In genomic region chr11:113595810-113596594, GRCh38 we compare ENCODE assay signal across 39 cellular contexts.
"Had no signal": no experiment of that assay in that cellular context is flagged by ENCODE, and none has a peak within 500 bp of the region (broad histone marks: within the 10 kb centered on the region; RNA-seq: fewer than 3 reads in every experiment).

No MANE protein-coding gene starts in this region.

- H3K4me3 ChIP-seq: adrenal gland, ascending aorta, body of pancreas, breast epithelium, cardiac muscle cell had no signal

- H3K9me3 ChIP-seq: adrenal gland, ascending aorta, body of pancreas had no signal

- H3K4me3 Mint-ChIP-seq: activated naive CD4-positive, alpha-beta T cell treated with anti-CD3 and anti-CD28 coated beads for 36 hours; activated naive CD4-positive, alpha-beta T cell treated with anti-CD3 and anti-CD28 coated beads, Interleukin-2, amount 10 ng/mL, durations not matched to agents 7 days and 5 days; activated naive CD4-positive, alpha-beta T cell treated with anti-CD3 and anti-CD28 coated beads, Interleukin-2, amount 50 U/mL, for 24 hours; activated naive CD8-positive, alpha-beta T cell; activated naive CD8-positive, alpha-beta T cell treated with anti-CD3 and anti-CD28 coated beads for 36 hours; activated naive CD8-positive, alpha-beta T cell treated with anti-CD3 and anti-CD28 coated beads, Interleukin-2, amount 10 ng/mL, durations not matched to agents 7 days and 5 days; activated naive CD8-positive, alpha-beta T cell treated with anti-CD3 and anti-CD28 coated beads, Interleukin-2, amount 50 U/mL, for 24 hours; activated T-cell treated with anti-CD3 and anti-CD28 coated beads, Interleukin-2, amount 50 U/mL, for 24 hours; activated T-cell treated with anti-CD3 and anti-CD28 coated beads, Interleukin-2, amount 50 U/mL, for 4 hours; activated T-cell treated with anti-CD3 and anti-CD28 coated beads, Interleukin-2, amount 50 U/mL, for 72 hours; activated T-helper 1 cell treated with anti-CD3 and anti-CD28 coated beads, Interleukin-12 subunit alpha, Interleukin-12 subunit beta, Interleukin-2, Interleukin-4 antibody, amounts not matched to agents 30 ng/mL and 10 ng/mL and 1 ng/mL, durations not matched to agents 14 hours and 24 hours and 36 hours; activated T-helper 17 cell treated with anti-CD3 and anti-CD28 coated beads, Interleukin-2, amount 50 U/mL, for 72 hours; brain; central memory CD8-positive, alpha-beta T cell had no signal

- DNase-seq: activated effector memory CD4-positive, alpha-beta T cell treated with anti-CD3 and anti-CD28 coated beads, Interleukin-2, amount 50 U/mL, for 16 hours; activated effector memory CD4-positive, alpha-beta T cell treated with Interleukin-2 at 50 U/mL for 16 hours; activated gamma-delta T cell; activated gamma-delta T cell treated with Interleukin-2 at 50 U/mL for 16 hours; activated naive CD4-positive, alpha-beta T cell; activated naive CD4-positive, alpha-beta T cell treated with anti-CD3 and anti-CD28 coated beads for 36 hours; activated naive CD4-positive, alpha-beta T cell treated with anti-CD3 and anti-CD28 coated beads, Interleukin-2, amount 10 ng/mL, durations not matched to agents 7 days and 5 days; activated naive CD4-positive, alpha-beta T cell treated with anti-CD3 and anti-CD28 coated beads, Interleukin-2, amount 50 U/mL, for 16 hours; activated naive CD4-positive, alpha-beta T cell treated with Interleukin-2 at 50 U/mL for 16 hours; activated naive CD8-positive, alpha-beta T cell treated with anti-CD3 and anti-CD28 coated beads for 36 hours; activated naive CD8-positive, alpha-beta T cell treated with anti-CD3 and anti-CD28 coated beads, Interleukin-2, amount 10 ng/mL, durations not matched to agents 7 days and 5 days; activated naive CD8-positive, alpha-beta T cell treated with anti-CD3 and anti-CD28 coated beads, Interleukin-2, amount 50 U/mL, for 24 hours; activated T-cell treated with anti-CD3 and anti-CD28 coated beads, Interleukin-2, amount 50 U/mL, for 1 hour; activated T-cell treated with anti-CD3 and anti-CD28 coated beads, Interleukin-2, amount 50 U/mL, for 24 hours; activated T-cell treated with anti-CD3 and anti-CD28 coated beads, Interleukin-2, amount 50 U/mL, for 4 hours; activated T-cell treated with anti-CD3 and anti-CD28 coated beads, Interleukin-2, amount 50 U/mL, for 48 hours; activated T-cell treated with anti-CD3 and anti-CD28 coated beads, Interleukin-2, amount 50 U/mL, for 72 hours; adrenal gland; amniotic stem cell; amygdala; anterior cingulate cortex; aorta; body of pancreas; brain microvascular endothelial cell; central memory CD4-positive, alpha-beta T cell; cerebellar nuclear complex had no signal

- H3K4me1 ChIP-seq: adrenal gland, ascending aorta, body of pancreas, breast epithelium had no signal

- H3K36me3 Mint-ChIP-seq: activated naive CD4-positive, alpha-beta T cell treated with anti-CD3 and anti-CD28 coated beads, Interleukin-2, amount 10 ng/mL, durations not matched to agents 7 days and 5 days; activated naive CD4-positive, alpha-beta T cell treated with anti-CD3 and anti-CD28 coated beads, Interleukin-2, amount 50 U/mL, for 24 hours; activated naive CD4-positive, alpha-beta T cell treated with anti-CD3 and anti-CD28 coated beads, Interleukin-2, amount 50 U/mL, for 72 hours; activated naive CD8-positive, alpha-beta T cell treated with anti-CD3 and anti-CD28 coated beads for 36 hours; activated naive CD8-positive, alpha-beta T cell treated with anti-CD3 and anti-CD28 coated beads, Interleukin-2, amount 10 ng/mL, durations not matched to agents 7 days and 5 days; brain had no signal

- H3K9me3 Mint-ChIP-seq: activated naive CD8-positive, alpha-beta T cell treated with anti-CD3 and anti-CD28 coated beads, Interleukin-2, amount 10 ng/mL, durations not matched to agents 7 days and 5 days had no signal

- H3K27ac ChIP-seq: adrenal gland, ascending aorta, body of pancreas, brain microvascular endothelial cell, breast epithelium, cardiac muscle cell had no signal

- ATAC-seq: activated naive CD4-positive, alpha-beta T cell treated with anti-CD3 and anti-CD28 coated beads, Interleukin-2, amount 50 U/mL, for 72 hours; activated naive CD8-positive, alpha-beta T cell treated with anti-CD3 and anti-CD28 coated beads, Interleukin-2, amount 50 U/mL, for 24 hours; activated T-cell treated with anti-CD3 and anti-CD28 coated beads, Interleukin-2, amount 50 U/mL, for 4 hours; activated T-cell treated with anti-CD3 and anti-CD28 coated beads, Interleukin-2, amount 50 U/mL, for 72 hours; activated T-helper 17 cell treated with anti-CD3 and anti-CD28 coated beads, Interleukin-2, amount 50 U/mL, for 72 hours; body of pancreas had no signal

- FAIRE-seq: astrocyte, bronchial epithelial cell had no signal

- H3K36me3 ChIP-seq: adrenal gland, ascending aorta, brain microvascular endothelial cell, breast epithelium, cardiac muscle cell had no signal

- H3K27ac Mint-ChIP-seq: activated naive CD4-positive, alpha-beta T cell treated with anti-CD3 and anti-CD28 coated beads for 36 hours; activated naive CD4-positive, alpha-beta T cell treated with anti-CD3 and anti-CD28 coated beads, Interleukin-2, amount 10 ng/mL, durations not matched to agents 7 days and 5 days; activated naive CD4-positive, alpha-beta T cell treated with anti-CD3 and anti-CD28 coated beads, Interleukin-2, amount 50 U/mL, for 24 hours; activated naive CD4-positive, alpha-beta T cell treated with anti-CD3 and anti-CD28 coated beads, Interleukin-2, amount 50 U/mL, for 72 hours; activated naive CD8-positive, alpha-beta T cell; activated naive CD8-positive, alpha-beta T cell treated with anti-CD3 and anti-CD28 coated beads for 36 hours; activated naive CD8-positive, alpha-beta T cell treated with anti-CD3 and anti-CD28 coated beads, Interleukin-2, amount 10 ng/mL, durations not matched to agents 7 days and 5 days; activated naive CD8-positive, alpha-beta T cell treated with anti-CD3 and anti-CD28 coated beads, Interleukin-2, amount 50 U/mL, for 24 hours; activated T-cell treated with anti-CD3 and anti-CD28 coated beads, Interleukin-2, amount 50 U/mL, for 24 hours; activated T-cell treated with anti-CD3 and anti-CD28 coated beads, Interleukin-2, amount 50 U/mL, for 72 hours; activated T-helper 1 cell treated with anti-CD3 and anti-CD28 coated beads, Interleukin-12 subunit alpha, Interleukin-12 subunit beta, Interleukin-2, Interleukin-4 antibody, amounts not matched to agents 30 ng/mL and 10 ng/mL and 1 ng/mL, durations not matched to agents 14 hours and 24 hours and 36 hours; activated T-helper 17 cell treated with anti-CD3 and anti-CD28 coated beads, Interleukin-2, amount 50 U/mL, for 72 hours; activated T-helper 2 cell treated with anti-CD3 and anti-CD28 coated beads, Interferon-gamma antibody, Interleukin-2, Interleukin-4, amounts not matched to agents 10 μg/mL and 5 μg/mL and 100 μg/mL, durations not matched to agents 14 hours and 24 hours and 36 hours; brain had no signal

- H3K27me3 ChIP-seq: adrenal gland, ascending aorta, body of pancreas, brain microvascular endothelial cell, breast epithelium, cardiac muscle cell had no signal

- H3K4me1 Mint-ChIP-seq: activated naive CD4-positive, alpha-beta T cell treated with anti-CD3 and anti-CD28 coated beads, Interleukin-2, amount 50 U/mL, for 24 hours; activated naive CD8-positive, alpha-beta T cell treated with anti-CD3 and anti-CD28 coated beads for 36 hours; central memory CD8-positive, alpha-beta T cell had no signal
